22 cellular contexts compared by ENCODE assay signal in the genomic region with DNA sequence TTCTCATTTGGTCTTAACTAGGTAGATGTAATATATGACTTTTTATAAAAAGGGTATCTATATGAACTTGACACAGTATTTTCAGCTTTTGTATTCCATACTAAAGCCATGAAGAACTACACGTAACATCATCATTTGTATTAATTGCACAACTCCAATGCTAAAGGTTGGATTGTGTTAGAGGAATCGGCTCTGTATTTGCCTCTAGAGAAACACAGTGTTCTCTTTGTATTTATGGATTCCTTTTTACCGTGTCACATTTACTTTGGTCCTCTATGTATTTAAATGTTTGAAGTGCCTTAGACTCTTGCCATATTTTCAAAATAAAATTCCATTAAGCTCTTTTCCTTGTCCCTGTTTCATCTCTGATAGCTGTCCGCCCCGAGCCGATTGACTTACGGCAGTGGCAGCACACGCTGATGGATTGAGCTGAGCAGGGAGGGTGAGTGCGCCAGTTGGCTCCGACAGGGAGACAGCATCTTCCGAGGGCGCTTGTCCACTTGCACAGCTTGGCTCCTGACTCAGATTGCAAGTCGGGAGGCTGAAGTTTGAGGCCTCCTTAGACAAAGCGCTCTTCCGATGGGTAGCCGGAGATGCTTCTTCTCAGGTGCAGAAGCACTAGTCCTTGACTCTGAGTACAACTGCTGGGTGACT.
DNase-seq lines count a peak whose midpoint lies in the region; ATAC-seq and TF ChIP-seq lines count a peak whose summit lies in the region.
"Had no signal": no experiment of that assay in that cellular context is flagged by ENCODE, and none has a peak within 500 bp of the region (broad histone marks: within the 10 kb centered on the region; RNA-seq: fewer than 3 reads in every experiment).

No MANE protein-coding gene starts in this region.

- 76 to 80% methylated on average over 16 of the region's 16 CpGs for WGBS in body of pancreas, 2 donors
- 91 to 93% methylated on average over 16 of the region's 16 CpGs for WGBS in sigmoid colon, 2 donors

- H3K27ac Mint-ChIP-seq in glutamatergic neuron (ENCODE audit: unreplicated experiment): peak overlapping the region; percentile 86
- H3K27ac Mint-ChIP-seq in stimulated activated effector memory CD8-positive, alpha-beta T cell treated with anti-CD3 and anti-CD28 coated beads, Interleukin-12 subunit alpha, Interleukin-12 subunit beta, amount 100 ng/mL, for 72 hours: no peak overlapping the region
- H3K27ac Mint-ChIP-seq: dendritic cell treated with granulocyte-macrophage colony-stimulating factor and Interleukin-4, amounts not matched to agents 40 ng/mL and 50 ng/mL, for 4 days; T-helper 1 cell treated with Interleukin-12 subunit alpha and Interleukin-12 subunit beta and Interleukin-4 antibody, amounts not matched to agents 30 μg/mL and 1 μg/mL, for 36 hours had no signal

- peak overlapping the region; percentile 71 for H3K4me3 Mint-ChIP-seq in glutamatergic neuron (ENCODE audit: unreplicated experiment)
- no peak overlapping the region for H3K4me3 Mint-ChIP-seq in stimulated activated effector memory CD8-positive, alpha-beta T cell treated with anti-CD3 and anti-CD28 coated beads, Interleukin-12 subunit alpha, Interleukin-12 subunit beta, amount 100 ng/mL, for 72 hours
- H3K4me3 Mint-ChIP-seq: dendritic cell treated with granulocyte-macrophage colony-stimulating factor and Interleukin-4, amounts not matched to agents 40 ng/mL and 50 ng/mL, for 4 days; nephron progenitor cell; T-helper 1 cell treated with Interleukin-12 subunit alpha and Interleukin-12 subunit beta and Interleukin-4 antibody, amounts not matched to agents 30 μg/mL and 1 μg/mL, for 36 hours had no signal

- peaks cover 16% of the 10 kb centered on the region for H3K9me3 Mint-ChIP-seq in glutamatergic neuron (ENCODE audit: unreplicated experiment)
- H3K9me3 Mint-ChIP-seq in stimulated activated effector memory CD8-positive, alpha-beta T cell treated with anti-CD3 and anti-CD28 coated beads, Interleukin-12 subunit alpha, Interleukin-12 subunit beta, amount 100 ng/mL, for 72 hours: no peaks in the 10 kb centered on the region
- H3K9me3 Mint-ChIP-seq: dendritic cell treated with granulocyte-macrophage colony-stimulating factor and Interleukin-4, amounts not matched to agents 40 ng/mL and 50 ng/mL, for 4 days; nephron progenitor cell; T-helper 1 cell treated with Interleukin-12 subunit alpha and Interleukin-12 subunit beta and Interleukin-4 antibody, amounts not matched to agents 30 μg/mL and 1 μg/mL, for 36 hours had no signal

- H3K27me3 ChIP-seq in body of pancreas (no peaks in the 10 kb centered on the region), sigmoid colon (no peaks in the 10 kb centered on the region), uterus (no peaks in the 10 kb centered on the region)

- H3K4me3 ChIP-seq in body of pancreas (no peak overlapping the region), sigmoid colon (no peak overlapping the region), uterus (no peak overlapping the region)
- H3K4me3 ChIP-seq: mucosa of descending colon had no signal

- no peak for TF ChIP-seq CTCF in body of pancreas (IDR thresholded peaks at IDR 0.05)
- no peak for TF ChIP-seq CTCF in glutamatergic neuron (IDR thresholded peaks at IDR 0.05; ENCODE audit: partially characterized antibody, unreplicated experiment)
- no peak for TF ChIP-seq CTCF in sigmoid colon (IDR thresholded peaks at IDR 0.05)
- TF ChIP-seq CTCF in uterus (IDR thresholded peaks at IDR 0.05): no peak

- H3K4me1 ChIP-seq in body of pancreas (peaks cover 53% of the 10 kb centered on the region), sigmoid colon (peaks cover 0 to 60% (median 37%) of the 10 kb centered on the region in 4 donors), uterus (no peaks in the 10 kb centered on the region)
- H3K4me1 ChIP-seq: parathyroid adenoma had no signal

- peaks cover 0 to 11% of the 10 kb centered on the region in 2 donors for H3K36me3 ChIP-seq in body of pancreas (replicated peaks in 1 of 2; ENCODE audit: insufficient read depth in 1 of 2, low read depth in 2 of 2)
- H3K36me3 ChIP-seq in sigmoid colon: peaks cover 26 to 42% (median 28%) of the 10 kb centered on the region in 4 donors
- H3K36me3 ChIP-seq in uterus: no peaks in the 10 kb centered on the region

- TF ChIP-seq POLR2A in body of pancreas (IDR thresholded peaks at IDR 0.05) (no peak), sigmoid colon (IDR thresholded peaks at IDR 0.05) (no peak), uterus (IDR thresholded peaks at IDR 0.05) (no peak)

- no peak for ATAC-seq in body of pancreas
- no peak for ATAC-seq in stimulated activated effector memory CD8-positive, alpha-beta T cell treated with anti-CD3 and anti-CD28 coated beads, Interleukin-12 subunit alpha, Interleukin-12 subunit beta, amount 100 ng/mL, for 72 hours
- ATAC-seq: mucosa of descending colon had no signal

- peaks cover 19% of the 10 kb centered on the region for H3K27me3 Mint-ChIP-seq in glutamatergic neuron (ENCODE audit: unreplicated experiment)

- H3K4me1 Mint-ChIP-seq in glutamatergic neuron (ENCODE audit: low read depth, unreplicated experiment): peaks cover 25% of the 10 kb centered on the region
- peaks cover 22% of the 10 kb centered on the region for H3K4me1 Mint-ChIP-seq in stimulated activated effector memory CD8-positive, alpha-beta T cell treated with anti-CD3 and anti-CD28 coated beads, Interleukin-12 subunit alpha, Interleukin-12 subunit beta, amount 100 ng/mL, for 72 hours

- DNase-seq in G401 (ENCODE audit: low spot score): peak; percentile 89
- no peak for DNase-seq in body of pancreas
- DNase-seq in glutamatergic neuron: peak; percentile 40
- peak; percentile 73 for DNase-seq in sigmoid colon
- no peak for DNase-seq in OCI-M1 (lab: John Stamatoyannopoulos, UW)
- DNase-seq in uterus: no peak
- no peak for DNase-seq in stimulated activated effector memory CD8-positive, alpha-beta T cell treated with anti-CD3 and anti-CD28 coated beads, Interleukin-12 subunit alpha, Interleukin-12 subunit beta, amount 100 ng/mL, for 72 hours (ENCODE audit: low spot score in 2 of 2)
- DNase-seq in DMS 273 (lab: John Stamatoyannopoulos, UW; ENCODE audit: unreplicated experiment): no peak
- DNase-seq: activated CD8-positive, alpha-beta memory T cell treated with anti-CD3 and anti-CD28 coated beads for 24 hours; activated T-cell treated with anti-CD3 and anti-CD28 coated beads, Interleukin-2, amount 50 U/mL, for 1 hour; Caco-2; foreskin fibroblast; H7; mucosa of descending colon; NCI-H1694; NCI-H2171 treated with DMSO at 0.1 percent for 48 hours; NCI-H526 treated with DMSO at 0.1 percent for 48 hours; nephron progenitor cell; stimulated activated CD8-positive, alpha-beta memory T cell treated with anti-CD3 and anti-CD28 coated beads, Interleukin-4, amount 100 ng/mL, for 48 hours had no signal

- TF ChIP-seq EP300 in sigmoid colon (IDR thresholded peaks at IDR 0.05): peak in 1 of 4 donors; percentile 87

- no peaks in the 10 kb centered on the region for H3K36me3 Mint-ChIP-seq in glutamatergic neuron (ENCODE audit: unreplicated experiment)
- H3K36me3 Mint-ChIP-seq in stimulated activated effector memory CD8-positive, alpha-beta T cell treated with anti-CD3 and anti-CD28 coated beads, Interleukin-12 subunit alpha, Interleukin-12 subunit beta, amount 100 ng/mL, for 72 hours: no peaks in the 10 kb centered on the region

- in situ Hi-C loops in G401 (cut with HindIII; ENCODE audit: low sequenced_read_pairs): no loop called here

- H3K9me3 ChIP-seq in body of pancreas (no peaks in the 10 kb centered on the region), sigmoid colon (no peaks in the 10 kb centered on the region), uterus (no peaks in the 10 kb centered on the region)
- H3K9me3 ChIP-seq: Caco-2, mucosa of descending colon had no signal

- intact Hi-C loops in body of pancreas (cut with DNase I) (no loop called here), sigmoid colon (cut with DNase I) (no loop called here), uterus (cut with DNase I; ENCODE audit: low total_unique reads) (no loop called here)

- H3K27ac ChIP-seq in body of pancreas: peak overlapping the region in 3 of 4 donors; percentile 83 to 89 (median 84)
- H3K27ac ChIP-seq in sigmoid colon: peak overlapping the region; percentile 59 to 96 (median 90)
- peak overlapping the region in 1 of 2 donors; percentile 38 for H3K27ac ChIP-seq in uterus
- H3K27ac ChIP-seq: parathyroid adenoma had no signal

Comparison
In these comparisons a context has a peak if more than half of its experiments do, and no peak if none do; other contexts are left out.
1. DNase-seq: peak in G401 (single experiment), glutamatergic neuron (single experiment) and sigmoid colon (single experiment); none in body of pancreas (0 of 4), OCI-M1 (single experiment), uterus (0 of 2), stimulated activated effector memory CD8-positive, alpha-beta T cell treated with anti-CD3 and anti-CD28 coated beads, Interleukin-12 subunit alpha, Interleukin-12 subunit beta, amount 100 ng/mL, for 72 hours (0 of 2) and DMS 273 (single experiment).